In genomic region chr19:38326591-38326990, GRCh38 we compare ENCODE assay signal across 12 cellular contexts. TPM values are rescaled to one million over a fixed set of nuclear protein-coding genes. Genes with fewer than 3 reads are reported as not detected.
"Had no signal": no experiment of that assay in that cellular context is flagged by ENCODE, and none has a peak within 500 bp of the region (broad histone marks: within the 10 kb centered on the region; RNA-seq: fewer than 3 reads in every experiment).

No MANE protein-coding gene starts in this region.

- H3K9ac ChIP-seq: GM23248 had no signal

- ATAC-seq: GM23338, HCT116 had no signal

- H3K4me3 ChIP-seq: GM23248, GM23338, HAP-1 had no signal

- H3K4me1 ChIP-seq: HAP-1 had no signal

- H2AFZ ChIP-seq: GM23248, GM23338 had no signal

- H3K27ac Mint-ChIP-seq: GM23338, HFFc6 had no signal

- H3K27ac ChIP-seq: GM23248 had no signal

- DNase-seq: GM23248, GOT3, H7, H9, HCEC 1CT, HFFc6 had no signal

- H3K9me3 ChIP-seq: HAP-1 had no signal

- H3K4me2 ChIP-seq: GM23338 had no signal

- H3K4me3 Mint-ChIP-seq: GM23338, HFFc6 had no signal

- FAIRE-seq: H1, H54 had no signal

RNA-seq across cellular contexts. Expression of gene KCNK6, which starts 6.9 kb away (rescaled TPM):
- total RNA-seq: H4 had no signal

RNA-seq across cellular contexts. Expression of gene CATSPERG, which starts 9.0 kb away (rescaled TPM):
- total RNA-seq: GM23248 had no signal

RNA-seq across cellular contexts. Expression of gene C19orf33, which starts 22.5 kb away (rescaled TPM):
- total RNA-seq: GM23248, H4, H9, HFFc6 had no signal
- polyA plus RNA-seq: GM23248 had no signal
